Comparison of ENCODE assay signal across 8 cellular contexts in the genomic region with DNA sequence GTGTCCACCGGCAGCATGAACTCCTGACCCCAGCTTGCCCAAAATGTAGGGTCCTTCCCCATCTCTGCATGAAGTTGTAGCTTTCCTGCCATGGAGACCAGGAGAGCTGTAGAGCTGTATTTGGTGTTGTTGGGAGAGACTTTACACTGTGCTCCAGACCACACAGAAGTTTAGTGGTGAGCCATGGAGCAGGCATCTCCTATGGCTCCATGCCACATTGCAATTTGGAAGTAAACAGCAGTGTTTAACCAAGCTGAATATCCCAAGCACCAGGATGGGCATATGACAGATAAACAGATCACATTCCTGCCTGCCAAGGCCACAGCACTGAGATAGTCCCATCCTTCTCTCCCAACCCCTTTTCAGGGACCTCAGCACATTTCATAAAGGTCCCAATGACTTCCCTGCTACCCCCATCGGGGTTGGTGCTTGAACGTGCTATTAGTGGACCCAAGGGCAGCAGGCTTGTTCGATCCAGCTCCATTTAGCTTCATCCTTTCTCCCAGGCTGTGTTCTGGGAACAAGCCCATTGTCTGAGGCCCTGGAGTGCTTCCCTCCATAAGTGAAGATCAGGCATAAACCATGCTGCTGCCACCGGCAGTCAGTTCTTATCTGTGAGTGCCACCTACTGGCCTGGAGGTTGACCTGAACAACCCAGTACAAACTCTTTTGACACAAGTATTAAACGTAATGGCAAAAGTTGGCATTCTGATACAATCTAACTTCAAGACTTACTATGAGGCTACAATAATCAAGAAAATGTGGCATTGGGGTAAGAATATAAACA.
DNase-seq lines count a peak whose midpoint lies in the region; ATAC-seq lines count a peak whose summit lies in the region.

No MANE protein-coding gene starts in this region.

- intact Hi-C loops in left cardiac atrium (cut with DNase I), result no loop called here

- ATAC-seq in GM21786 (IDR thresholded peaks at IDR 0.05; ENCODE audit: unreplicated experiment) (peak; percentile 87), left cardiac atrium (no peak)

- H3K79me2 ChIP-seq in Karpas-422 (ENCODE audit: low read length), result no peaks in the 10 kb centered on the region

- no peaks in the 10 kb centered on the region for H3K9me3 ChIP-seq in Karpas-422 (ENCODE audit: low read length)

- H3K27ac ChIP-seq in Karpas-422 (ENCODE audit: low read length), result no peak overlapping the region

- peak overlapping the region; percentile 32; the same call in 1 of the 2 replicates for H3K9ac ChIP-seq in Karpas-422 (ENCODE audit: low read length)

- no peaks in the 10 kb centered on the region for H3K27me3 ChIP-seq in Karpas-422 (ENCODE audit: low read length)

- H3K4me3 ChIP-seq in Karpas-422 (ENCODE audit: low read length), result peak overlapping the region; percentile 17; the same call in 1 of the 2 replicates

- H3K4me1 ChIP-seq in Karpas-422 (ENCODE audit: low read length), result 0 out of 2 replicates have a peak, but pooled peaks cover 2% of the 10 kb centered on the region

- H3K9me2 ChIP-seq in Karpas-422 (replicated peaks; ENCODE audit: insufficient read depth, low read length), result no peaks in the 10 kb centered on the region

- peak overlapping the region; percentile 71; the same call in 1 of the 2 replicates for H2AFZ ChIP-seq in Karpas-422 (ENCODE audit: low read length)

- peak overlapping the region; percentile 31 for H3K4me2 ChIP-seq in Karpas-422 (ENCODE audit: low read depth, low read length, poor library complexity, severe bottlenecking)

- peak; percentile 27 for DNase-seq in activated CD4-positive, alpha-beta T cell treated with anti-CD3 and anti-CD28 coated beads for 48 hours
- no peak for DNase-seq in activated CD4-positive, alpha-beta T cell treated with anti-CD3 and anti-CD28 coated beads, Interleukin-2, amount 50 U/mL, for 4 hours
- DNase-seq in Karpas-422 (peak; percentile 86), amniotic epithelial cell (ENCODE audit: low read depth) (peak; percentile 38), lung microvascular endothelial cell (ENCODE audit: low read depth in 2 of 2) (peak; percentile 28 to 68), left cardiac atrium (no peak)
- no peak for DNase-seq in activated CD4-positive, CD25-positive, alpha-beta regulatory T cell (lab: John Stamatoyannopoulos, UW)

- H3K36me3 ChIP-seq in Karpas-422 (ENCODE audit: insufficient read depth, low read length), result no peaks in the 10 kb centered on the region

- H4K20me1 ChIP-seq in Karpas-422 (ENCODE audit: insufficient read depth, low read depth, low read length), result no peaks in the 10 kb centered on the region

Comparison
In these comparisons a context has a peak if more than half of its experiments do, and no peak if none do; other contexts are left out.
1. DNase-seq: peak in activated CD4-positive, alpha-beta T cell treated with anti-CD3 and anti-CD28 coated beads for 48 hours (single experiment), Karpas-422 (single experiment), amniotic epithelial cell (single experiment) and lung microvascular endothelial cell (2 of 2); none in activated CD4-positive, alpha-beta T cell treated with anti-CD3 and anti-CD28 coated beads, Interleukin-2, amount 50 U/mL, for 4 hours (0 of 2), activated CD4-positive, CD25-positive, alpha-beta regulatory T cell (0 of 4) and left cardiac atrium (single experiment).